ENCODE assay signal across 1 cellular context in the genomic region with DNA sequence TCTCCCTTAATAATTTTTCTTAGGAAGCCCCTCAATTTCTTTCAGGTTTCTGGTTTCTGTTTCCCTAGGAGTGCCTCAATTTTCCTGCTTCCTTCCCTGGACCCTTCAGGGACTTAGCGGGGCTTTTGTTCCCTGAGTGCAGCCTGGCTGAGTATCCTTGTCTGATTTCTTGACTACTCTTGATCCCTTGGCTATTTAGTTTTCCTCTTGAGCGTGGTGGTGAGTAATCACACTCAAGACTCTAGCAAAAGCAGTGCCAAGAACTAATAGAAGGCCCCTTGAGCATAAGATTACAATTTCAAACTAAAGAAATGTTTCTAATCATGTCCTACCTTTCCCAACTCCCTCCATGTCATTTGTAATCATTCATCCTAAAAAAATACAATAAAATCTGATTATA.
TF ChIP-seq lines count a peak whose summit lies in the region.

No MANE protein-coding gene starts in this region.

TF ChIP-seq in SK-N-SH treated with all-trans-retinoic acid at 6 μM for 48 hours, 23 proteins besides CTCF, POLR2A, EP300 and RAD21 (continued from another document):
- TF ChIP-seq, protein P1, sequence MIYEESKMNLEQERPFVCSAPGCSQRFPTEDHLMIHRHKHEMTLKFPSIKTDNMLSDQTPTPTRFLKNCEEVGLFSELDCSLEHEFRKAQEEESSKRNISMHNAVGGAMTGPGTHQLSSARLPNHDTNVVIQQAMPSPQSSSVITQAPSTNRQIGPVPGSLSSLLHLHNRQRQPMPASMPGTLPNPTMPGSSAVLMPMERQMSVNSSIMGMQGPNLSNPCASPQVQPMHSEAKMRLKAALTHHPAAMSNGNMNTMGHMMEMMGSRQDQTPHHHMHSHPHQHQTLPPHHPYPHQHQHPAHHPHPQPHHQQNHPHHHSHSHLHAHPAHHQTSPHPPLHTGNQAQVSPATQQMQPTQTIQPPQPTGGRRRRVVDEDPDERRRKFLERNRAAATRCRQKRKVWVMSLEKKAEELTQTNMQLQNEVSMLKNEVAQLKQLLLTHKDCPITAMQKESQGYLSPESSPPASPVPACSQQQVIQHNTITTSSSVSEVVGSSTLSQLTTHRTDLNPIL (CRISPR knock-in tag; IDR thresholded peaks at IDR 0.05; ENCODE audit: low read depth), result no peak
- TF ChIP-seq ZNF565 (CRISPR knock-in tag; conservative IDR thresholded peaks at IDR 0.05; ENCODE audit: low read depth), result no peak
